Comparison of ENCODE assay signal across 15 cellular contexts in genomic region chr6:20705741-20706140, GRCh38.
DNase-seq lines count a peak whose midpoint lies in the region; ATAC-seq and TF ChIP-seq lines count a peak whose summit lies in the region.
"Had no signal": no experiment of that assay in that cellular context is flagged by ENCODE, and none has a peak within 500 bp of the region (broad histone marks: within the 10 kb centered on the region; RNA-seq: fewer than 3 reads in every experiment).

No MANE protein-coding gene starts in this region.

- intact Hi-C loops in naive thymus-derived CD4-positive, alpha-beta T cell (cut with micrococcal nuclease) = no loop called here

- H3K4me2 ChIP-seq in osteoblast (ENCODE audit: insufficient read depth, low read length) = no peak overlapping the region

- no peaks in the 10 kb centered on the region for H3K9me3 Mint-ChIP-seq in activated T-cell treated with anti-CD3 and anti-CD28 coated beads, Interleukin-2, amount 50 U/mL, for 72 hours
- no peaks in the 10 kb centered on the region for H3K9me3 Mint-ChIP-seq in naive thymus-derived CD4-positive, alpha-beta T cell
- H3K9me3 Mint-ChIP-seq: nephron progenitor cell had no signal

- H3K36me3 ChIP-seq in osteoblast (ENCODE audit: insufficient read depth, low read length) = no peaks in the 10 kb centered on the region
- H3K36me3 ChIP-seq in naive thymus-derived CD4-positive, alpha-beta T cell (ENCODE audit: control insufficient read depth in 2 of 3, insufficient read depth in 3 of 3, low read length in 3 of 3) = no peaks in the 10 kb centered on the region
- H3K36me3 ChIP-seq: gastrocnemius medialis, lower lobe of right lung had no signal

- H3K4me1 Mint-ChIP-seq in activated T-cell treated with anti-CD3 and anti-CD28 coated beads, Interleukin-2, amount 50 U/mL, for 72 hours (ENCODE audit: low read depth) = peaks cover 65% of the 10 kb centered on the region
- H3K4me1 Mint-ChIP-seq in naive thymus-derived CD4-positive, alpha-beta T cell = peaks cover 29 to 81% (median 72%) of the 10 kb centered on the region in 7 donors

- no peaks in the 10 kb centered on the region for H4K20me1 ChIP-seq in osteoblast (ENCODE audit: insufficient read depth, low read length)

- H3K27me3 Mint-ChIP-seq in activated T-cell treated with anti-CD3 and anti-CD28 coated beads, Interleukin-2, amount 50 U/mL, for 72 hours (ENCODE audit: low read depth) = no peaks in the 10 kb centered on the region
- no peaks in the 10 kb centered on the region for H3K27me3 Mint-ChIP-seq in naive thymus-derived CD4-positive, alpha-beta T cell

- H2AFZ ChIP-seq in osteoblast (ENCODE audit: low read length) = no peak overlapping the region

- no peak overlapping the region for H3K27ac ChIP-seq in osteoblast (ENCODE audit: low read depth, low read length)
- no peak overlapping the region for H3K27ac ChIP-seq in naive thymus-derived CD4-positive, alpha-beta T cell (ENCODE audit: low read depth, low read length)
- H3K27ac ChIP-seq: gastrocnemius medialis, lower lobe of right lung had no signal

- no peaks in the 10 kb centered on the region for H3K4me1 ChIP-seq in osteoblast (ENCODE audit: insufficient read depth, low read length)
- no peaks in the 10 kb centered on the region for H3K4me1 ChIP-seq in naive thymus-derived CD4-positive, alpha-beta T cell (ENCODE audit: control insufficient read depth in 2 of 2, insufficient read depth in 2 of 2, low read length in 2 of 2)
- H3K4me1 ChIP-seq: lower lobe of right lung had no signal

- no peak overlapping the region for H3K4me3 Mint-ChIP-seq in activated T-cell treated with anti-CD3 and anti-CD28 coated beads, Interleukin-2, amount 50 U/mL, for 72 hours
- no peak overlapping the region for H3K4me3 Mint-ChIP-seq in naive thymus-derived CD4-positive, alpha-beta T cell
- H3K4me3 Mint-ChIP-seq: nephron progenitor cell had no signal

- H3K4me3 ChIP-seq in osteoblast (ENCODE audit: insufficient read depth, low read length) = no peak overlapping the region
- H3K4me3 ChIP-seq in naive thymus-derived CD4-positive, alpha-beta T cell (ENCODE audit: low read length) = no peak overlapping the region
- H3K4me3 ChIP-seq: gastrocnemius medialis, lower lobe of right lung had no signal

- H3K27me3 ChIP-seq in osteoblast (ENCODE audit: insufficient read depth, low read length) = no peaks in the 10 kb centered on the region
- H3K27me3 ChIP-seq in naive thymus-derived CD4-positive, alpha-beta T cell (ENCODE audit: control insufficient read depth in 2 of 2, insufficient read depth in 2 of 2, low read length in 2 of 2) = no peaks in the 10 kb centered on the region
- H3K27me3 ChIP-seq: gastrocnemius medialis had no signal

- TF ChIP-seq CTCF in osteoblast (IDR thresholded peaks at IDR 0.05; ENCODE audit: extremely low read depth, low read depth, low read length) = no peak

- peak; percentile 79 to 81 for ATAC-seq in activated T-cell treated with anti-CD3 and anti-CD28 coated beads, Interleukin-2, amount 50 U/mL, for 72 hours (replicated peaks in 1 of 2)
- ATAC-seq in HG03521 (IDR thresholded peaks at IDR 0.05; ENCODE audit: unreplicated experiment) = peak; percentile 55
- no peak for ATAC-seq in naive thymus-derived CD4-positive, alpha-beta T cell
- ATAC-seq: lower lobe of right lung had no signal

- no peaks in the 10 kb centered on the region for H3K36me3 Mint-ChIP-seq in activated T-cell treated with anti-CD3 and anti-CD28 coated beads, Interleukin-2, amount 50 U/mL, for 72 hours (ENCODE audit: insufficient read depth in 2 of 2)
- H3K36me3 Mint-ChIP-seq in naive thymus-derived CD4-positive, alpha-beta T cell = peaks cover 0 to 19% (median 4%) of the 10 kb centered on the region in 5 donors

- no peaks in the 10 kb centered on the region for H3K79me2 ChIP-seq in osteoblast (ENCODE audit: insufficient read depth, low read length)

- no peaks in the 10 kb centered on the region for H3K9me3 ChIP-seq in osteoblast (ENCODE audit: low read depth, low read length)
- H3K9me3 ChIP-seq in naive thymus-derived CD4-positive, alpha-beta T cell (ENCODE audit: control insufficient read depth in 2 of 3, low read length in 3 of 3) = no peaks in the 10 kb centered on the region
- H3K9me3 ChIP-seq: gastrocnemius medialis, lower lobe of right lung had no signal

- POLR2A ChIA-PET in naive thymus-derived CD4-positive, alpha-beta T cell (lab: Charles Lee) = no interaction called here

- CTCF ChIA-PET in naive thymus-derived CD4-positive, alpha-beta T cell (lab: Charles Lee) = no interaction called here

- no peak overlapping the region for H3K27ac Mint-ChIP-seq in activated T-cell treated with anti-CD3 and anti-CD28 coated beads, Interleukin-2, amount 50 U/mL, for 72 hours
- peak overlapping the region in 2 of 9 donors; percentile 43 to 57 for H3K27ac Mint-ChIP-seq in naive thymus-derived CD4-positive, alpha-beta T cell
- H3K27ac Mint-ChIP-seq: nephron progenitor cell had no signal

- DNase-seq in activated T-cell treated with anti-CD3 and anti-CD28 coated beads, Interleukin-2, amount 50 U/mL, for 72 hours = peak; percentile 24 to 28
- DNase-seq in activated T-cell treated with anti-CD3 and anti-CD28 coated beads for 4 hours = no peak
- DNase-seq in NCI-H748 treated with DMSO at 0.1 percent for 48 hours (lab: John Stamatoyannopoulos, UW) = peak; percentile 95
- DNase-seq in osteoblast (ENCODE audit: insufficient read length, low spot score, missing footprints) = peak; percentile 3
- DNase-seq in islet precursor cell = no peak
- DNase-seq in SIG-M5 treated with dmso at 0.1 percent for 504 hours (lab: John Stamatoyannopoulos, UW; ENCODE audit: unreplicated experiment) = no peak
- DNase-seq in naive thymus-derived CD4-positive, alpha-beta T cell = no peak
- DNase-seq: activated gamma-delta T cell; Calu3; gastrocnemius medialis; lower lobe of right lung; nephron progenitor cell; retina; stimulated activated CD4-positive, alpha-beta T cell treated with anti-CD3 and anti-CD28 coated beads, Interleukin-15, amount 100 ng/mL, for 24 hours had no signal

Comparison
In these comparisons a context has a peak if more than half of its experiments do, and no peak if none do; other contexts are left out.
1. DNase-seq: peak in activated T-cell treated with anti-CD3 and anti-CD28 coated beads, Interleukin-2, amount 50 U/mL, for 72 hours (2 of 2), NCI-H748 treated with DMSO at 0.1 percent for 48 hours (single experiment) and osteoblast (single experiment); none in activated T-cell treated with anti-CD3 and anti-CD28 coated beads for 4 hours (single experiment), islet precursor cell (single experiment), SIG-M5 treated with dmso at 0.1 percent for 504 hours (single experiment) and naive thymus-derived CD4-positive, alpha-beta T cell (0 of 9).